In genomic region chr14:77063581-77064289, GRCh38 we compare ENCODE assay signal across 20 cellular contexts. TPM values are rescaled to one million over a fixed set of nuclear protein-coding genes. Genes with fewer than 3 reads are reported as not detected.
DNase-seq lines count a peak whose midpoint lies in the region; ATAC-seq and TF ChIP-seq lines count a peak whose summit lies in the region.
"Had no signal": no experiment of that assay in that cellular context is flagged by ENCODE, and none has a peak within 500 bp of the region (broad histone marks: within the 10 kb centered on the region; RNA-seq: fewer than 3 reads in every experiment).

No MANE protein-coding gene starts in this region.

- TF ChIP-seq POLR2A in thyroid gland (IDR thresholded peaks at IDR 0.05): no peak

- no peak overlapping the region for H3K4me3 ChIP-seq in BLaER1
- no peak overlapping the region for H3K4me3 ChIP-seq in thyroid gland (replicated peaks in 1 of 3)
- H3K4me3 ChIP-seq: PC-9, SJCRH30, testis had no signal

- intact Hi-C loops in dendritic cell treated with granulocyte-macrophage colony-stimulating factor and Interleukin-4, amounts not matched to agents 40 ng/mL and 50 ng/mL, for 4 days (cut with micrococcal nuclease): no loop called here
- intact Hi-C loops in thyroid gland (cut with DNase I): no loop called here

- 0 out of 2 replicates have a peak overlapping the region, but pooled peaks have one; percentile 42 for H3K4me2 ChIP-seq in BLaER1
- H3K4me2 ChIP-seq: PC-9 had no signal

- H3K9me3 Mint-ChIP-seq in dendritic cell treated with granulocyte-macrophage colony-stimulating factor and Interleukin-4, amounts not matched to agents 40 ng/mL and 50 ng/mL, for 4 days: no peaks in the 10 kb centered on the region
- H3K9me3 Mint-ChIP-seq in neural crest cell: no peaks in the 10 kb centered on the region

- no peaks in the 10 kb centered on the region for H3K36me3 ChIP-seq in BLaER1
- no peaks in the 10 kb centered on the region for H3K36me3 ChIP-seq in thyroid gland
- H3K36me3 ChIP-seq: neutrophil, SJCRH30 had no signal

- peaks cover 16% of the 10 kb centered on the region for H3K27me3 Mint-ChIP-seq in dendritic cell treated with granulocyte-macrophage colony-stimulating factor and Interleukin-4, amounts not matched to agents 40 ng/mL and 50 ng/mL, for 4 days
- H3K27me3 Mint-ChIP-seq in neural crest cell (ENCODE audit: low read depth): no peaks in the 10 kb centered on the region

- H4K20me1 ChIP-seq in BLaER1: no peaks in the 10 kb centered on the region

- H3K9ac ChIP-seq in BLaER1: no peak overlapping the region

- ATAC-seq in GM18907 (IDR thresholded peaks at IDR 0.05; ENCODE audit: unreplicated experiment): no peak
- ATAC-seq: esophagus mucosa had no signal

- H3K9me3 ChIP-seq in BLaER1: no peaks in the 10 kb centered on the region
- no peaks in the 10 kb centered on the region for H3K9me3 ChIP-seq in thyroid gland
- H3K9me3 ChIP-seq: neutrophil, SJCRH30, testis had no signal

- H3K4me1 Mint-ChIP-seq in dendritic cell treated with granulocyte-macrophage colony-stimulating factor and Interleukin-4, amounts not matched to agents 40 ng/mL and 50 ng/mL, for 4 days (ENCODE audit: low read depth): peaks cover 44% of the 10 kb centered on the region
- H3K4me1 Mint-ChIP-seq in neural crest cell: peaks cover 40% of the 10 kb centered on the region

- H3K36me3 Mint-ChIP-seq in dendritic cell treated with granulocyte-macrophage colony-stimulating factor and Interleukin-4, amounts not matched to agents 40 ng/mL and 50 ng/mL, for 4 days (ENCODE audit: low read depth): no peaks in the 10 kb centered on the region
- H3K36me3 Mint-ChIP-seq in neural crest cell (ENCODE audit: low read depth): no peaks in the 10 kb centered on the region
- H3K36me3 Mint-ChIP-seq: CD14-positive monocyte had no signal

- H3K27me3 ChIP-seq in BLaER1 (no peaks in the 10 kb centered on the region), thyroid gland (no peaks in the 10 kb centered on the region)
- H3K27me3 ChIP-seq: testis had no signal

- peaks cover 56% of the 10 kb centered on the region for H3K4me1 ChIP-seq in BLaER1
- H3K4me1 ChIP-seq in thyroid gland: peaks cover 5 to 9% of the 10 kb centered on the region in 2 donors

- TF ChIP-seq CTCF in neural crest cell (conservative IDR thresholded peaks at IDR 0.05): no peak
- TF ChIP-seq CTCF in thyroid gland (IDR thresholded peaks at IDR 0.05): no peak

- no peak overlapping the region for H3K27ac ChIP-seq in BLaER1
- H3K27ac ChIP-seq in thyroid gland: no peak overlapping the region
- H3K27ac ChIP-seq: neutrophil, PC-9, SJCRH30, testis had no signal

- H3K27ac Mint-ChIP-seq in dendritic cell treated with granulocyte-macrophage colony-stimulating factor and Interleukin-4, amounts not matched to agents 40 ng/mL and 50 ng/mL, for 4 days: peak overlapping the region; percentile 50
- peak overlapping the region; percentile 38 for H3K27ac Mint-ChIP-seq in neural crest cell (ENCODE audit: unreplicated experiment)

- 80 to 88% methylated on average over 9 to 10 of the region's 12 CpGs for WGBS in thyroid gland, 2 donors

- DNase-seq in NCI-H2171 treated with DMSO at 0.1 percent for 48 hours (lab: John Stamatoyannopoulos, UW) (peak; percentile 93), neural crest cell (ENCODE audit: low read depth, low spot score) (no peak), LoVo (ENCODE audit: low spot score) (no peak), thyroid gland (no peak), T-helper 9 cell (no peak)
- DNase-seq: activated CD4-positive, alpha-beta T cell treated with anti-CD3 and anti-CD28 coated beads for 48 hours; effector memory CD4-positive, alpha-beta T cell; MM.1S; NCI-H1436 treated with DMSO at 0.1 percent for 48 hours; PC-9; SJCRH30; stimulated activated CD4-positive, alpha-beta T cell treated with anti-CD3 and anti-CD28 coated beads, Interleukin-12 subunit alpha, Interleukin-12 subunit beta, amount 100 ng/mL, for 4 hours; stimulated activated CD8-positive, alpha-beta memory T cell treated with anti-CD3 and anti-CD28 coated beads, Interleukin-4, amount 100 ng/mL, for 48 hours; testis had no signal

- H3K4me3 Mint-ChIP-seq in dendritic cell treated with granulocyte-macrophage colony-stimulating factor and Interleukin-4, amounts not matched to agents 40 ng/mL and 50 ng/mL, for 4 days: no peak overlapping the region
- H3K4me3 Mint-ChIP-seq in neural crest cell: no peak overlapping the region
- H3K4me3 Mint-ChIP-seq: CD14-positive monocyte had no signal

RNA-seq across cellular contexts. Expression of gene CIPC, which starts 34.3 kb away (rescaled TPM):
- 28.7 and 29.8 TPM in 2 replicates for total RNA-seq in neural crest cell
- 10 to 100 TPM; 37.6 to 59.5 (median 44.6) TPM for total RNA-seq in thyroid gland

RNA-seq across cellular contexts. Expression of gene IRF2BPL, which starts 35.2 kb away (rescaled TPM):
- total RNA-seq in neural crest cell (42.6 and 43.6 TPM in 2 replicates), thyroid gland (100 to 1,000 TPM in 1 of 4 donors, 10 to 100 TPM in 3; 43.9 to 103 (median 78.4) TPM)
